11 cellular contexts compared by ENCODE assay signal in genomic region chr10:46520941-46521340, GRCh38. TPM values are rescaled to one million over a fixed set of nuclear protein-coding genes. Genes with fewer than 3 reads are reported as not detected.
DNase-seq lines count a peak whose midpoint lies in the region; ATAC-seq, FAIRE-seq and TF ChIP-seq lines count a peak whose summit lies in the region.
"Had no signal": no experiment of that assay in that cellular context is flagged by ENCODE, and none has a peak within 500 bp of the region (broad histone marks: within the 10 kb centered on the region; RNA-seq: fewer than 3 reads in every experiment).

No MANE protein-coding gene starts in this region.

- peak; percentile 12 for DNase-seq in activated CD4-positive, CD25-positive, alpha-beta regulatory T cell treated with anti-CD3 and anti-CD28 coated beads, Interleukin-2, amount 50 U/mL, for 72 hours
- DNase-seq in activated CD4-positive, CD25-positive, alpha-beta regulatory T cell (lab: John Stamatoyannopoulos, UW), result no peak
- DNase-seq in NCI-H2081 treated with DMSO at 0.1 percent for 48 hours (lab: John Stamatoyannopoulos, UW) (peak; percentile 2), bronchial epithelial cell (ENCODE audit: low read depth) (peak; percentile 61), osteoblast (ENCODE audit: insufficient read length, low spot score, missing footprints) (peak; percentile 86), type B pancreatic cell (ENCODE audit: extremely low spot score, unreplicated experiment) (no peak), SKM-1 (lab: John Stamatoyannopoulos, UW; ENCODE audit: unreplicated experiment) (no peak)
- no peak for DNase-seq in activated CD4-positive, alpha-beta T cell treated with anti-CD3 and anti-CD28 coated beads for 36 hours
- DNase-seq: ACHN, foreskin fibroblast had no signal

- H3K4me3 ChIP-seq in bronchial epithelial cell (ENCODE audit: low read depth, low read length), result no peak overlapping the region
- no peak overlapping the region for H3K4me3 ChIP-seq in osteoblast (ENCODE audit: insufficient read depth, low read length)
- H3K4me3 ChIP-seq: tibial nerve had no signal

- no peak overlapping the region for H3K27ac ChIP-seq in osteoblast (ENCODE audit: low read depth, low read length)
- H3K27ac ChIP-seq: tibial nerve had no signal

- TF ChIP-seq CTCF in bronchial epithelial cell (IDR thresholded peaks at IDR 0.05; ENCODE audit: insufficient read depth, low read length, severe bottlenecking) (no peak), osteoblast (IDR thresholded peaks at IDR 0.05; ENCODE audit: extremely low read depth, low read depth, low read length) (no peak), type B pancreatic cell (conservative IDR thresholded peaks at IDR 0.05) (no peak)

- intact Hi-C loops in activated CD4-positive, alpha-beta T cell treated with anti-CD3 and anti-CD28 coated beads for 36 hours (cut with DNase I, micrococcal nuclease), result no loop called here

- no peak overlapping the region for H3K27ac Mint-ChIP-seq in type B pancreatic cell
- H3K27ac Mint-ChIP-seq in activated CD4-positive, alpha-beta T cell treated with anti-CD3 and anti-CD28 coated beads for 36 hours, result no peak overlapping the region

- no peaks in the 10 kb centered on the region for H3K36me3 ChIP-seq in bronchial epithelial cell (ENCODE audit: control insufficient read depth, insufficient read depth, low read length)
- no peaks in the 10 kb centered on the region for H3K36me3 ChIP-seq in osteoblast (ENCODE audit: insufficient read depth, low read length)
- H3K36me3 ChIP-seq: tibial nerve had no signal

- no peak for FAIRE-seq in bronchial epithelial cell (lab: Jason Lieb, UNC)

- no peaks in the 10 kb centered on the region for H3K9me3 Mint-ChIP-seq in type B pancreatic cell
- H3K9me3 Mint-ChIP-seq in activated CD4-positive, alpha-beta T cell treated with anti-CD3 and anti-CD28 coated beads for 36 hours (ENCODE audit: low read depth), result no peaks in the 10 kb centered on the region

- CTCF ChIA-PET in activated CD4-positive, alpha-beta T cell treated with anti-CD3 and anti-CD28 coated beads for 36 hours (lab: Charles Lee), result interaction anchor here (0.6 kb wide), 1 partner anchor 31 kb away, joined by 3 read pairs; no protein-coding TSS in a partner anchor

- H3K4me1 Mint-ChIP-seq in type B pancreatic cell (ENCODE audit: unreplicated experiment), result no peaks in the 10 kb centered on the region
- no peaks in the 10 kb centered on the region for H3K4me1 Mint-ChIP-seq in activated CD4-positive, alpha-beta T cell treated with anti-CD3 and anti-CD28 coated beads for 36 hours

- H3K27me3 ChIP-seq in bronchial epithelial cell (ENCODE audit: control insufficient read depth, insufficient read depth, low read length) (no peaks in the 10 kb centered on the region), osteoblast (ENCODE audit: insufficient read depth, low read length) (no peaks in the 10 kb centered on the region)
- H3K27me3 ChIP-seq: tibial nerve had no signal

- POLR2A ChIA-PET in activated CD4-positive, alpha-beta T cell treated with anti-CD3 and anti-CD28 coated beads for 36 hours (lab: Charles Lee), result no interaction called here

- ATAC-seq in activated CD4-positive, alpha-beta T cell treated with anti-CD3 and anti-CD28 coated beads for 36 hours, result no peak

- H3K36me3 Mint-ChIP-seq in type B pancreatic cell, result no peaks in the 10 kb centered on the region
- H3K36me3 Mint-ChIP-seq in activated CD4-positive, alpha-beta T cell treated with anti-CD3 and anti-CD28 coated beads for 36 hours (ENCODE audit: low read depth), result no peaks in the 10 kb centered on the region

- no peaks in the 10 kb centered on the region for H4K20me1 ChIP-seq in osteoblast (ENCODE audit: insufficient read depth, low read length)

- H2AFZ ChIP-seq in osteoblast (ENCODE audit: low read length), result no peak overlapping the region

- no peaks in the 10 kb centered on the region for H3K9me3 ChIP-seq in osteoblast (ENCODE audit: low read depth, low read length)
- H3K9me3 ChIP-seq: tibial nerve had no signal

- no peaks in the 10 kb centered on the region for H3K79me2 ChIP-seq in osteoblast (ENCODE audit: insufficient read depth, low read length)

- H3K27me3 Mint-ChIP-seq in type B pancreatic cell, result no peaks in the 10 kb centered on the region
- H3K27me3 Mint-ChIP-seq in activated CD4-positive, alpha-beta T cell treated with anti-CD3 and anti-CD28 coated beads for 36 hours, result peaks cover 3% of the 10 kb centered on the region

- H3K4me1 ChIP-seq in osteoblast (ENCODE audit: insufficient read depth, low read length), result peaks cover 41% of the 10 kb centered on the region

- no peak overlapping the region for H3K4me2 ChIP-seq in osteoblast (ENCODE audit: insufficient read depth, low read length)

- H3K4me3 Mint-ChIP-seq in type B pancreatic cell, result no peak overlapping the region
- H3K4me3 Mint-ChIP-seq in activated CD4-positive, alpha-beta T cell treated with anti-CD3 and anti-CD28 coated beads for 36 hours, result no peak overlapping the region

RNA-seq across cellular contexts. Expression of gene GPRIN2, which starts 35.5 kb away (rescaled TPM):
- 0.53 and 3.2 TPM in 2 replicates for total RNA-seq in bronchial epithelial cell
- total RNA-seq in osteoblast, result not detected in 2 replicates
- total RNA-seq in type B pancreatic cell (ENCODE audit: low replicate concordance), result 4.4 and 7.0 TPM in 2 replicates
- total RNA-seq in activated CD4-positive, alpha-beta T cell treated with anti-CD3 and anti-CD28 coated beads for 36 hours, result not detected

RNA-seq across cellular contexts. Expression of gene NPY4R, which starts 55.2 kb away (rescaled TPM):
- total RNA-seq in bronchial epithelial cell (not detected in 2 replicates), osteoblast (under 0.01 and 0.36 TPM in 2 replicates), type B pancreatic cell (ENCODE audit: low replicate concordance) (0.24 and 0.43 TPM in 2 replicates)
- total RNA-seq in activated CD4-positive, alpha-beta T cell treated with anti-CD3 and anti-CD28 coated beads for 36 hours, result not detected

RNA-seq across cellular contexts. Expression of gene SYT15, which starts 58.0 kb away (rescaled TPM):
- total RNA-seq in bronchial epithelial cell, result under 0.01 and 0.13 TPM in 2 replicates
- total RNA-seq in osteoblast, result under 0.01 TPM in 2 replicates
- total RNA-seq in type B pancreatic cell (ENCODE audit: low replicate concordance), result 1.2 and 1.3 TPM in 2 replicates
- total RNA-seq in activated CD4-positive, alpha-beta T cell treated with anti-CD3 and anti-CD28 coated beads for 36 hours, result under 1 TPM; 0.91 to 0.93 TPM

Comparison
In these comparisons a context has a peak if more than half of its experiments do, and no peak if none do; other contexts are left out.
1. DNase-seq: peak in activated CD4-positive, CD25-positive, alpha-beta regulatory T cell treated with anti-CD3 and anti-CD28 coated beads, Interleukin-2, amount 50 U/mL, for 72 hours (single experiment), NCI-H2081 treated with DMSO at 0.1 percent for 48 hours (single experiment), bronchial epithelial cell (single experiment) and osteoblast (single experiment); none in activated CD4-positive, CD25-positive, alpha-beta regulatory T cell (0 of 4), type B pancreatic cell (single experiment), SKM-1 (single experiment) and activated CD4-positive, alpha-beta T cell treated with anti-CD3 and anti-CD28 coated beads for 36 hours (single experiment).